8 cellular contexts compared by ENCODE assay signal in genomic region chr10:11863353-11864105, GRCh38. TPM values are rescaled to one million over a fixed set of nuclear protein-coding genes. Genes with fewer than 3 reads are reported as not detected.
DNase-seq lines count a peak whose midpoint lies in the region; ATAC-seq and TF ChIP-seq lines count a peak whose summit lies in the region.

No MANE protein-coding gene starts in this region.

- no peak for TF ChIP-seq CTCF in OCI-LY7 (conservative IDR thresholded peaks at IDR 0.05; ENCODE audit: low read length)
- TF ChIP-seq CTCF in colonic mucosa (IDR thresholded peaks at IDR 0.05): no peak
- TF ChIP-seq CTCF in lower leg skin (IDR thresholded peaks at IDR 0.05): no peak
- no peak for TF ChIP-seq CTCF in body of pancreas (IDR thresholded peaks at IDR 0.05)

- H3K4me1 ChIP-seq in OCI-LY7 (ENCODE audit: insufficient read depth, low read length, poor library complexity, severe bottlenecking) (peaks cover 17% of the 10 kb centered on the region), endocrine pancreas (ENCODE audit: control insufficient read depth, insufficient read depth, low read length) (no peaks in the 10 kb centered on the region), colonic mucosa (no peaks in the 10 kb centered on the region), body of pancreas (no peaks in the 10 kb centered on the region)

- H3K27me3 ChIP-seq in endocrine pancreas (ENCODE audit: control insufficient read depth, insufficient read depth, low read length) (no peaks in the 10 kb centered on the region), colonic mucosa (no peaks in the 10 kb centered on the region), body of pancreas (no peaks in the 10 kb centered on the region)

- WGBS in lower leg skin, 2 donors: 79 to 82% methylated on average over 13 of the region's 13 CpGs
- 68 to 79% methylated on average over 13 of the region's 13 CpGs for WGBS in body of pancreas, 2 donors

- DNase-seq in OCI-LY7 (ENCODE audit: low spot score) (peak; percentile 83), colonic mucosa (no peak), lower leg skin (ENCODE audit: low spot score in 2 of 2) (no peak), NCI-H1092 (lab: John Stamatoyannopoulos, UW) (no peak), body of pancreas (no peak)

- peak overlapping the region; percentile 62 for H3K4me2 ChIP-seq in OCI-LY7 (ENCODE audit: low read length)

- TF ChIP-seq POLR2A in lower leg skin (IDR thresholded peaks at IDR 0.05) (no peak), body of pancreas (IDR thresholded peaks at IDR 0.05) (no peak)

- intact Hi-C loops in OCI-LY7 (cut with micrococcal nuclease; ENCODE audit: unreplicated experiment) (no loop called here), colonic mucosa (cut with DNase I) (no loop called here), lower leg skin (cut with DNase I; ENCODE audit: low total_unique reads) (no loop called here), body of pancreas (cut with DNase I) (no loop called here)

- ATAC-seq in GM18868 (IDR thresholded peaks at IDR 0.05; ENCODE audit: unreplicated experiment) (peak; percentile 95), HG02763 (IDR thresholded peaks at IDR 0.05; ENCODE audit: unreplicated experiment) (peak; percentile 86), body of pancreas (no peak)

- POLR2A ChIA-PET in OCI-LY7 (lab: Charles Lee): interaction anchor here (0.6 to 1.2 kb wide), 4 partner anchors 9 to 1538 kb away, joined by 3 to 5 read pairs (median 4); no protein-coding TSS in a partner anchor

- H3K9ac ChIP-seq in endocrine pancreas (ENCODE audit: control insufficient read depth, insufficient read depth, low read length) (no peak overlapping the region), colonic mucosa (ENCODE audit: low read depth in 2 of 2, low read length in 2 of 2) (no peak overlapping the region)

- no peaks in the 10 kb centered on the region for H4K20me1 ChIP-seq in OCI-LY7 (ENCODE audit: insufficient read depth, low read length)

- no peaks in the 10 kb centered on the region for H3K79me2 ChIP-seq in OCI-LY7 (ENCODE audit: insufficient read depth, low read depth, low read length)

- H2AFZ ChIP-seq in OCI-LY7 (ENCODE audit: low read length): peak overlapping the region; percentile 96

- H3K36me3 ChIP-seq in OCI-LY7 (ENCODE audit: insufficient read depth, low read length) (no peaks in the 10 kb centered on the region), endocrine pancreas (ENCODE audit: control insufficient read depth, insufficient read depth, low read length) (no peaks in the 10 kb centered on the region), colonic mucosa (no peaks in the 10 kb centered on the region), body of pancreas (replicated peaks in 1 of 2; ENCODE audit: insufficient read depth in 1 of 2, low read depth in 2 of 2) (peaks cover 0 to 2% of the 10 kb centered on the region in 2 donors)

- CTCF ChIA-PET in OCI-LY7 (lab: Charles Lee; ENCODE audit: unreplicated experiment): interaction anchor here (0.5 to 1.1 kb wide), 3 partner anchors 54 to 709 kb away, joined by 3 to 5 read pairs (median 3); no protein-coding TSS in a partner anchor

- no TSS peak for BruUV-seq in OCI-LY7 (replicated peaks; lab: Mats Ljungman, UMichigan)

- H3K27ac ChIP-seq in OCI-LY7 (ENCODE audit: low read depth, low read length, poor library complexity, severe bottlenecking): peak overlapping the region; percentile 54
- H3K27ac ChIP-seq in colonic mucosa: no peak overlapping the region
- no peak overlapping the region for H3K27ac ChIP-seq in body of pancreas

- H3K4me3 ChIP-seq in OCI-LY7 (ENCODE audit: low read depth, low read length, poor library complexity, severe bottlenecking): peak overlapping the region; percentile 60
- H3K4me3 ChIP-seq in endocrine pancreas (ENCODE audit: control insufficient read depth, insufficient read depth, low read length): peak overlapping the region; percentile 69
- H3K4me3 ChIP-seq in colonic mucosa: no peak overlapping the region
- H3K4me3 ChIP-seq in lower leg skin (ENCODE audit: low read depth, poor library complexity, severe bottlenecking): no peak overlapping the region
- H3K4me3 ChIP-seq in body of pancreas: no peak overlapping the region

- H3K9me3 ChIP-seq in OCI-LY7 (ENCODE audit: low read length) (no peaks in the 10 kb centered on the region), endocrine pancreas (ENCODE audit: control insufficient read depth, low read length) (no peaks in the 10 kb centered on the region), colonic mucosa (no peaks in the 10 kb centered on the region), body of pancreas (no peaks in the 10 kb centered on the region)

- no peaks in the 10 kb centered on the region for H3K9me2 ChIP-seq in OCI-LY7 (ENCODE audit: insufficient read depth, low read length)

RNA-seq across cellular contexts. Expression of gene PROSER2, which starts 40.4 kb away (rescaled TPM):
- not detected in 2 replicates for total RNA-seq in OCI-LY7 (2014; rRNA removed; shearing (Covaris generic))
- total RNA-seq in OCI-LY7 (2022): not detected in 2 replicates
- total RNA-seq in colonic mucosa: 10 to 100 TPM; 12.9 to 16.2 TPM
- 10 to 100 TPM in 2 of 4 donors, 1 to 10 TPM in 2; 5.6 to 14.7 (median 9.1) TPM for total RNA-seq in lower leg skin
- 10 to 100 TPM; 29.3 to 58.3 TPM for total RNA-seq in body of pancreas

Comparison
In these comparisons a context has a peak if more than half of its experiments do, and no peak if none do; other contexts are left out.
1. H3K4me3 ChIP-seq: peak in OCI-LY7 (single experiment) and endocrine pancreas (single experiment); none in colonic mucosa (single experiment), lower leg skin (single experiment) and body of pancreas (0 of 2).
2. RNA of gene PROSER2, which starts 40.4 kb away (total RNA-seq): 29.3 to 58.3 TPM in body of pancreas, 12.9 to 16.2 TPM in colonic mucosa and 5.6 to 14.7 TPM in lower leg skin; not detected in OCI-LY7; every median in the first group is over 4 times any median in the second.